ENCODE assay signal across 27 cellular contexts in genomic region chrX:12471061-12471460, GRCh38.
"Had no signal": no experiment of that assay in that cellular context is flagged by ENCODE, and none has a peak within 500 bp of the region (broad histone marks: within the 10 kb centered on the region; RNA-seq: fewer than 3 reads in every experiment).

No MANE protein-coding gene starts in this region.

- H3K36me3 ChIP-seq: ascending aorta, gastrocnemius medialis, heart left ventricle had no signal

- H3K27me3 ChIP-seq: ascending aorta, gastrocnemius medialis, heart left ventricle had no signal

- H3K9me3 ChIP-seq: ascending aorta, gastrocnemius medialis, heart left ventricle had no signal

- DNase-seq: activated CD4-positive, alpha-beta memory T cell treated with anti-CD3 and anti-CD28 coated beads, Interleukin-2, amount 10 ng/mL, durations not matched to agents 7 days and 5 days; activated CD4-positive, alpha-beta T cell treated with anti-CD3 and anti-CD28 coated beads for 36 hours; activated CD4-positive, alpha-beta T cell treated with anti-CD3 and anti-CD28 coated beads, Interleukin-2, amount 10 ng/mL, durations not matched to agents 7 days and 5 days; activated CD4-positive, alpha-beta T cell treated with anti-CD3 and anti-CD28 coated beads, Interleukin-2, amount 50 U/mL, for 4 hours; activated CD4-positive, CD25-positive, alpha-beta regulatory T cell; activated CD4-positive, CD25-positive, alpha-beta regulatory T cell treated with anti-CD3 and anti-CD28 coated beads, Interleukin-2, amount 50 U/mL, for 72 hours; activated CD8-positive, alpha-beta memory T cell treated with anti-CD3 and anti-CD28 coated beads, Interleukin-2, amount 50 U/mL, for 48 hours; activated gamma-delta T cell; activated naive CD4-positive, alpha-beta T cell; activated naive CD4-positive, alpha-beta T cell treated with anti-CD3 and anti-CD28 coated beads, Interleukin-2, amount 10 ng/mL, durations not matched to agents 7 days and 5 days; activated naive CD8-positive, alpha-beta T cell treated with anti-CD3 and anti-CD28 coated beads, Interleukin-2, amount 10 ng/mL, durations not matched to agents 7 days and 5 days; activated T-cell treated with anti-CD3 and anti-CD28 coated beads for 4 hours; activated T-cell treated with anti-CD3 and anti-CD28 coated beads, Interleukin-2, amount 50 U/mL, for 24 hours; activated T-cell treated with anti-CD3 and anti-CD28 coated beads, Interleukin-2, amount 50 U/mL, for 72 hours; caudate nucleus; cortex of kidney; dermis blood vessel endothelial cell; effector CD4-positive, alpha-beta T cell; effector memory CD8-positive, alpha-beta T cell; foreskin fibroblast; gastrocnemius medialis; glutamatergic neuron; heart left ventricle; T-helper 2 cell had no signal

- ATAC-seq: activated CD4-positive, alpha-beta T cell treated with anti-CD3 and anti-CD28 coated beads for 36 hours; activated naive CD4-positive, alpha-beta T cell treated with anti-CD3 and anti-CD28 coated beads, Interleukin-2, amount 50 U/mL, for 72 hours; activated T-cell treated with anti-CD3 and anti-CD28 coated beads, Interleukin-2, amount 50 U/mL, for 72 hours; effector memory CD8-positive, alpha-beta T cell; esophagus mucosa; gastrocnemius medialis; heart left ventricle had no signal

- H3K4me3 ChIP-seq: ascending aorta, gastrocnemius medialis, heart left ventricle had no signal

- H3K4me1 ChIP-seq: ascending aorta, gastrocnemius medialis, heart left ventricle had no signal

- H3K27ac ChIP-seq: ascending aorta, gastrocnemius medialis, heart left ventricle had no signal
